Comparison of ENCODE assay signal across 24 cellular contexts in the genomic region with DNA sequence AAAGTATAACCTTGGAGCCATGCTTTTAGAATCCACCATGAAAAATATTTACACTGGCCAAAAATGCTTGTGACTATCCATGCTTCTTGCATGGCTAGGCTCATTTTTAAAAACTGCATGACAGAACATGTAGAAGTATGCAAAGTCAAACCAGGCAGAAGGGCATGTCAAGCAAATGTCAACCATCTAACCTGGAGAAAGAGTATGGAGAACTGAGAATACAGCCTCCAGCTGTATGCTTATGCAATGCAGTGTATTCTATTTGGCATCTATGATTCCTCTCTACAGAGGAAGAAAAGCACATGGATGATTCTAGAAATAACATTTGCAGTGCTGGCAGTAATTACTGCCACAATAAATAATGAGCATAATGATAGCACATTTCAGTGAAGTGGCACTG.
DNase-seq lines count a peak whose midpoint lies in the region; ATAC-seq and TF ChIP-seq lines count a peak whose summit lies in the region.
"Had no signal": no experiment of that assay in that cellular context is flagged by ENCODE, and none has a peak within 500 bp of the region (broad histone marks: within the 10 kb centered on the region; RNA-seq: fewer than 3 reads in every experiment).

No MANE protein-coding gene starts in this region.

- DNase-seq in left ventricle myocardium superior (no peak), Right ventricle myocardium superior (no peak), SK-N-SH (no peak), epithelial cell of prostate (ENCODE audit: low read depth, low spot score) (peak; percentile 12), CD14-positive monocyte (ENCODE audit: low spot score) (no peak), DMS114 treated with DMSO at 0.1 percent for 48 hours (lab: John Stamatoyannopoulos, UW; ENCODE audit: unreplicated experiment) (no peak), GM19240 (ENCODE audit: insufficient read length, low spot score) (no peak)
- DNase-seq: ACHN; Caco-2; CD4-positive, alpha-beta memory T cell; DMS 273 treated with DMSO at 0.1 percent for 48 hours; DND-41; H7; HFFc6; MM.1S; NCI-H1105; NCI-H1694; NCI-H2081; NCI-H446; NCI-H69 had no signal

- no peaks in the 10 kb centered on the region for H3K27me3 Mint-ChIP-seq in CD14-positive monocyte (ENCODE audit: low read depth in 3 of 3)
- H3K27me3 Mint-ChIP-seq: CD4-positive, alpha-beta memory T cell had no signal

- H3K79me2 ChIP-seq in SK-N-SH (ENCODE audit: insufficient read depth): no peaks in the 10 kb centered on the region

- H3K27ac ChIP-seq in SK-N-SH (ENCODE audit: low read depth in 2 of 2, low read length in 1 of 2) (no peak overlapping the region), epithelial cell of prostate (no peak overlapping the region)
- H3K27ac ChIP-seq: BLaER1 had no signal

- TF ChIP-seq CTCF in SK-N-SH (IDR thresholded peaks at IDR 0.05): no peak
- no peak for TF ChIP-seq CTCF in CD14-positive monocyte (IDR thresholded peaks at IDR 0.05)

- H3K27ac Mint-ChIP-seq in CD14-positive monocyte: no peak overlapping the region
- H3K27ac Mint-ChIP-seq: CD4-positive, alpha-beta memory T cell; HFFc6 had no signal

- no peak overlapping the region for H3K9ac ChIP-seq in SK-N-SH
- H3K9ac ChIP-seq: BLaER1 had no signal

- no peaks in the 10 kb centered on the region for H3K9me3 ChIP-seq in SK-N-SH
- H3K9me3 ChIP-seq: BLaER1, Caco-2 had no signal

- no peak overlapping the region for H2AFZ ChIP-seq in SK-N-SH (ENCODE audit: low read depth)

- H3K4me1 Mint-ChIP-seq in CD14-positive monocyte: no peaks in the 10 kb centered on the region
- H3K4me1 Mint-ChIP-seq: CD4-positive, alpha-beta memory T cell had no signal

- peaks cover 0 to 2% of the 10 kb centered on the region in 2 experiments; a peak in 2 of 4 replicates for H3K4me1 ChIP-seq in SK-N-SH (ENCODE audit: control insufficient read depth in 1 of 2, insufficient read depth in 2 of 2, low read depth in 1 of 2, low read length in 1 of 2)
- H3K4me1 ChIP-seq: BLaER1, Caco-2 had no signal

- ATAC-seq in left ventricle myocardium superior (peak; percentile 30), Right ventricle myocardium superior (ENCODE audit: poor library complexity) (no peak)
- ATAC-seq: GM12878, K562, Panc1 had no signal

- H3K36me3 Mint-ChIP-seq in CD14-positive monocyte: peaks cover 17 to 20% of the 10 kb centered on the region in 2 donors
- H3K36me3 Mint-ChIP-seq: CD4-positive, alpha-beta memory T cell had no signal

- intact Hi-C loops in left ventricle myocardium superior (cut with micrococcal nuclease) (no loop called here), Right ventricle myocardium superior (cut with DNase I) (no loop called here), CD14-positive monocyte (cut with micrococcal nuclease) (no loop called here)

- POLR2A ChIA-PET in SK-N-SH (lab: Yijun Ruan, JAX): no interaction called here

- H3K4me3 ChIP-seq in SK-N-SH (ENCODE audit: low read depth in 2 of 2, low read length in 1 of 2): no peak overlapping the region
- H3K4me3 ChIP-seq: BLaER1, GM12878, K562 had no signal

- no peak overlapping the region for H3K4me2 ChIP-seq in SK-N-SH
- H3K4me2 ChIP-seq: BLaER1 had no signal

- no peaks in the 10 kb centered on the region for H3K27me3 ChIP-seq in SK-N-SH (ENCODE audit: insufficient read depth)
- H3K27me3 ChIP-seq: BLaER1 had no signal

- no peak overlapping the region for H3K4me3 Mint-ChIP-seq in CD14-positive monocyte
- H3K4me3 Mint-ChIP-seq: CD4-positive, alpha-beta memory T cell; HFFc6 had no signal

- CTCF ChIA-PET in SK-N-SH (lab: Yijun Ruan, JAX): interaction anchor here (1.2 kb wide), 1 partner anchor 375 kb away, joined by 3 read pairs; no protein-coding TSS in a partner anchor

- H3F3A ChIP-seq in SK-N-SH (replicated peaks; ENCODE audit: insufficient read depth): no peaks in the 10 kb centered on the region

- H3K36me3 ChIP-seq in SK-N-SH (replicated peaks in 1 of 2; ENCODE audit: control insufficient read depth in 1 of 2, insufficient read depth in 2 of 2, low read length in 1 of 2): peaks cover 10 to 18% of the 10 kb centered on the region in 2 experiments

- H4K20me1 ChIP-seq in SK-N-SH (ENCODE audit: insufficient read depth): no peaks in the 10 kb centered on the region
- H4K20me1 ChIP-seq: BLaER1 had no signal

- no peak for TF ChIP-seq EP300 in SK-N-SH (IDR thresholded peaks at IDR 0.05; ENCODE audit: borderline replicate concordance in 1 of 2, low read depth in 1 of 2, low read length in 1 of 2)

- H3K9me2 ChIP-seq in SK-N-SH: no peaks in the 10 kb centered on the region

- TF ChIP-seq RAD21 in SK-N-SH (IDR thresholded peaks at IDR 0.05; ENCODE audit: low read length): no peak

- no peaks in the 10 kb centered on the region for H3K9me3 Mint-ChIP-seq in CD14-positive monocyte
- H3K9me3 Mint-ChIP-seq: CD4-positive, alpha-beta memory T cell; HFFc6 had no signal

TF ChIP-seq in SK-N-SH, 30 proteins besides CTCF, POLR2A, EP300 and RAD21:
- TF ChIP-seq GATA2 (CRISPR knock-in tag; IDR thresholded peaks at IDR 0.05): no peak
- no peak for TF ChIP-seq GABPA (IDR thresholded peaks at IDR 0.05; ENCODE audit: low read depth)
- no peak for TF ChIP-seq FOSL2 (IDR thresholded peaks at IDR 0.05; ENCODE audit: borderline replicate concordance, low read depth)
- TF ChIP-seq RCOR1 (IDR thresholded peaks at IDR 0.05; ENCODE audit: low read length): peak; percentile 72; the same call in 1 of the 2 replicates
- no peak for TF ChIP-seq MEF2A (IDR thresholded peaks at IDR 0.05; ENCODE audit: borderline replicate concordance, low read depth)
- no peak for TF ChIP-seq FOXJ3 (CRISPR knock-in tag; IDR thresholded peaks at IDR 0.05)
- TF ChIP-seq MXI1 (IDR thresholded peaks at IDR 0.05; ENCODE audit: low read depth, low read length): no peak
